8 cellular contexts compared by ENCODE assay signal in genomic region chr20:32277361-32278198, GRCh38. TPM values are rescaled to one million over a fixed set of nuclear protein-coding genes. Genes with fewer than 3 reads are reported as not detected.
A peak's percentile ranks its signal among the peaks of the same experiment; 100 is the strongest.
DNase-seq lines count a peak whose midpoint lies in the region; ATAC-seq and TF ChIP-seq lines count a peak whose summit lies in the region.

TSS of gene KIF3B (plus strand) at chr20:32277651. CDS start at chr20:32309778, 32,127 bp downstream.

- H3K27me3 ChIP-seq in adrenal gland (no peaks in the 10 kb centered on the region), heart right ventricle (no peaks in the 10 kb centered on the region), tibial nerve (no peaks in the 10 kb centered on the region)

- H3K4me3 ChIP-seq in GM12865 (ENCODE audit: low read depth, low read length) (peak within 1 kb of the TSS; percentile 77), adrenal gland (peak within 1 kb of the TSS; percentile 69 to 97 (median 94)), heart right ventricle (peak within 1 kb of the TSS; percentile 68 to 99 (median 92)), tibial nerve (peak within 1 kb of the TSS; percentile 61 to 99 (median 88))

- 1 to 9% (median 2%) methylated on average over 18 to 62 of the region's 62 CpGs for WGBS in adrenal gland, 4 donors
- 2% methylated on average over 44 to 62 of the region's 62 CpGs for WGBS in heart right ventricle, 2 donors
- WGBS in tibial nerve, 2 donors: 3 to 5% methylated on average over 18 to 19 of the region's 62 CpGs

- intact Hi-C loops in T-helper 1 cell treated with Interleukin-12 subunit alpha and Interleukin-12 subunit beta and Interleukin-4 antibody, amounts not matched to agents 30 ng/mL and 1 ng/mL, for 36 hours (cut with micrococcal nuclease): loop anchor here (1.0 to 10.0 kb wide), 7 partner anchors 8 to 467 kb away; partner anchors contain the start of genes ASXL1, COMMD7, PLAGL2 and POFUT1
- intact Hi-C loops in adrenal gland (cut with DNase I) (no loop called here), heart right ventricle (cut with DNase I) (loop anchor here in 3 of 10 donors (2.0 to 10.0 kb wide), 4 partner anchors 55 to 80 kb away; partner anchors contain the start of genes PLAGL2 (in 2 of the 3), POFUT1 (in 2 of the 3) and ASXL1 (in 1 of the 3))

- DNase-seq in GM12865 (ENCODE audit: low read depth) (peak; percentile 95), NCI-H146 (lab: John Stamatoyannopoulos, UW) (peak; percentile 99), adrenal gland (peak; percentile 84 to 95 (median 91)), heart right ventricle (peak; percentile 85 to 93), pons (ENCODE audit: low spot score) (peak; percentile 83), tibial nerve (ENCODE audit: low spot score in 2 of 2) (peak; percentile 68 to 82)

- H3K9me3 ChIP-seq in adrenal gland (replicated peaks in 1 of 3): no peaks in the 10 kb centered on the region
- H3K9me3 ChIP-seq in heart right ventricle: peaks cover 0 to 4% (median 0%) of the 10 kb centered on the region in 11 donors
- H3K9me3 ChIP-seq in tibial nerve: no peaks in the 10 kb centered on the region

- ATAC-seq in HG02798 (IDR thresholded peaks at IDR 0.05; ENCODE audit: poor library complexity, unreplicated experiment) (peak; percentile 84), heart right ventricle (peak; percentile 92 to 98 (median 96))

- H3K36me3 ChIP-seq in adrenal gland (replicated peaks in 1 of 2) (no peaks in the 10 kb centered on the region), heart right ventricle (no peaks in the 10 kb centered on the region), tibial nerve (peaks cover 0 to 17% (median 0%) of the 10 kb centered on the region in 3 donors)

- peak within 1 kb of the TSS in 3 of 5 donors; percentile 48 to 69 (median 56) for H3K27ac ChIP-seq in adrenal gland
- peak within 1 kb of the TSS; percentile 11 to 92 (median 83) for H3K27ac ChIP-seq in heart right ventricle
- H3K27ac ChIP-seq in tibial nerve: peak within 1 kb of the TSS; percentile 40 to 89 (median 80)

- TF ChIP-seq CTCF in GM12865 (IDR thresholded peaks at IDR 0.05; ENCODE audit: insufficient read depth, low read depth, low read length, missing control alignments) (no peak), adrenal gland (IDR thresholded peaks at IDR 0.05) (no peak), heart right ventricle (IDR thresholded peaks at IDR 0.05) (no peak), tibial nerve (IDR thresholded peaks at IDR 0.05) (peak in 1 of 5 experiments; percentile 13)

- TF ChIP-seq EP300 in tibial nerve (IDR thresholded peaks at IDR 0.05): peak; percentile 35 to 71

- TF ChIP-seq POLR2A in adrenal gland (IDR thresholded peaks at IDR 0.05) (peak; percentile 34 to 43), tibial nerve (IDR thresholded peaks at IDR 0.05) (peak; percentile 3 to 42)

- H3K4me1 ChIP-seq in adrenal gland (replicated peaks in 1 of 2) (peaks cover 0 to 8% of the 10 kb centered on the region in 2 donors), heart right ventricle (peaks cover 0 to 29% (median 23%) of the 10 kb centered on the region in 9 donors), tibial nerve (peaks cover 0 to 21% (median 8%) of the 10 kb centered on the region in 4 donors)

RNA-seq across cellular contexts. Expression of gene KIF3B, which starts in this region (rescaled TPM):
- 25.4 and 26.9 TPM in 2 replicates for total RNA-seq in T-helper 1 cell treated with Interleukin-12 subunit alpha and Interleukin-12 subunit beta and Interleukin-4 antibody, amounts not matched to agents 30 ng/mL and 1 ng/mL, for 36 hours
- 10 to 100 TPM; 23.1 to 49.4 (median 29.7) TPM for total RNA-seq in adrenal gland
- 10 to 100 TPM in 2 of 3 donors, 1 to 10 TPM in 1; 8.4 to 62.1 (median 12.9) TPM for polyA plus RNA-seq in adrenal gland
- total RNA-seq in heart right ventricle: 10 to 100 TPM in 9 of 10 donors, 1 to 10 TPM in 1; 9.2 to 16.3 (median 11.5) TPM
- polyA plus RNA-seq in heart right ventricle: 1 to 10 TPM; 4.7 to 8.4 TPM
- total RNA-seq in tibial nerve: 10 to 100 TPM; 27.3 to 32.9 (median 31.7) TPM

Comparison
In these comparisons a context has a peak if more than half of its experiments do, and no peak if none do; other contexts are left out.
1. Peak in every context shown above with its lines: DNase-seq, ATAC-seq, H3K4me3 ChIP-seq and H3K27ac ChIP-seq.